ENCODE assay signal across 20 cellular contexts in genomic region chr7:127887096-127887495, GRCh38.
"Had no signal": no experiment of that assay in that cellular context is flagged by ENCODE, and none has a peak within 500 bp of the region (broad histone marks: within the 10 kb centered on the region; RNA-seq: fewer than 3 reads in every experiment).

No MANE protein-coding gene starts in this region.

- H3K9me3 Mint-ChIP-seq: activated naive CD4-positive, alpha-beta T cell treated with anti-CD3 and anti-CD28 coated beads for 36 hours; memory B cell; natural killer cell had no signal

- H3K4me3 Mint-ChIP-seq: activated naive CD4-positive, alpha-beta T cell treated with anti-CD3 and anti-CD28 coated beads for 36 hours; memory B cell; natural killer cell had no signal

- H3K27me3 Mint-ChIP-seq: memory B cell, progenitor cell of endocrine pancreas had no signal

- H3K4me3 ChIP-seq: ascending aorta, colonic mucosa, heart left ventricle, left lung, right atrium auricular region, SK-N-MC, smooth muscle cell, upper lobe of left lung had no signal

- H3K4me2 ChIP-seq: smooth muscle cell had no signal

- H3K9me3 ChIP-seq: ascending aorta, colonic mucosa, heart left ventricle, left lung, right atrium auricular region, upper lobe of left lung had no signal

- H3K27ac ChIP-seq: ascending aorta, colonic mucosa, heart left ventricle, left lung, SK-N-MC, upper lobe of left lung had no signal

- ATAC-seq: activated CD4-positive, CD25-positive, alpha-beta regulatory T cell treated with anti-CD3 and anti-CD28 coated beads, Interleukin-2, amount 50 U/mL, for 24 hours; heart left ventricle; left lung; natural killer cell; stimulated activated naive CD8-positive, alpha-beta T cell treated with anti-CD3 and anti-CD28 coated beads, Interleukin-15, Interleukin-2, amounts not matched to agents 100 U/mL and 50 U/mL, for 24 hours had no signal

- H3K36me3 ChIP-seq: right atrium auricular region had no signal

- H3K4me1 ChIP-seq: colonic mucosa had no signal

- H3K27me3 ChIP-seq: ascending aorta, colonic mucosa, heart left ventricle, left lung, right atrium auricular region, upper lobe of left lung had no signal

- H3K27ac Mint-ChIP-seq: activated naive CD4-positive, alpha-beta T cell treated with anti-CD3 and anti-CD28 coated beads for 36 hours; memory B cell; natural killer cell; progenitor cell of endocrine pancreas had no signal

- DNase-seq: activated naive CD4-positive, alpha-beta T cell treated with anti-CD3 and anti-CD28 coated beads for 36 hours; activated T-cell treated with anti-CD3 and anti-CD28 coated beads for 4 hours; colonic mucosa; effector CD8-positive, alpha-beta T cell; heart left ventricle; islet precursor cell; left lung; natural killer cell; occipital lobe; stimulated activated CD4-positive, alpha-beta T cell treated with anti-CD3 and anti-CD28 coated beads, Interleukin-4, amount 100 ng/mL, for 4 hours; stimulated activated CD8-positive, alpha-beta memory T cell treated with anti-CD3 and anti-CD28 coated beads, Interleukin-4, amount 100 ng/mL, for 48 hours; stimulated activated naive CD8-positive, alpha-beta T cell treated with anti-CD3 and anti-CD28 coated beads, Interleukin-15, Interleukin-2, amounts not matched to agents 100 U/mL and 50 U/mL, for 24 hours; upper lobe of left lung had no signal
